ENCODE assay signal across 8 cellular contexts in genomic region chr1:39672551-39672947, GRCh38. TPM values are rescaled to one million over a fixed set of nuclear protein-coding genes. Genes with fewer than 3 reads are reported as not detected.
A peak's percentile ranks its signal among the peaks of the same experiment; 100 is the strongest.
DNase-seq lines count a peak whose midpoint lies in the region; ATAC-seq, FAIRE-seq and TF ChIP-seq lines count a peak whose summit lies in the region.

No MANE protein-coding gene starts in this region.

- no peaks in the 10 kb centered on the region for H3K9me2 ChIP-seq in GM23338 (ENCODE audit: insufficient read depth)

- no peak overlapping the region; the same call in 1 of the 2 replicates for H2AFZ ChIP-seq in GM23338

- no peak overlapping the region for H3K27ac Mint-ChIP-seq in GM23338
- H3K27ac Mint-ChIP-seq in activated T-cell treated with anti-CD3 and anti-CD28 coated beads, Interleukin-2, amount 50 U/mL, for 24 hours: no peak overlapping the region
- H3K27ac Mint-ChIP-seq in stimulated activated effector memory CD8-positive, alpha-beta T cell treated with anti-CD3 and anti-CD28 coated beads, Interleukin-12 subunit alpha, Interleukin-12 subunit beta, amount 100 ng/mL, for 72 hours: no peak overlapping the region

- peaks cover 96% of the 10 kb centered on the region for H3K27me3 Mint-ChIP-seq in GM23338 (ENCODE audit: insufficient read depth, low read depth, poor library complexity)
- peaks cover 53% of the 10 kb centered on the region for H3K27me3 Mint-ChIP-seq in activated T-cell treated with anti-CD3 and anti-CD28 coated beads, Interleukin-2, amount 50 U/mL, for 24 hours

- H3K4me2 ChIP-seq in GM23338: peak overlapping the region; percentile 97

- peaks cover 9% of the 10 kb centered on the region for H3K4me1 Mint-ChIP-seq in GM23338
- H3K4me1 Mint-ChIP-seq in activated T-cell treated with anti-CD3 and anti-CD28 coated beads, Interleukin-2, amount 50 U/mL, for 24 hours (ENCODE audit: low read depth): peaks cover 9% of the 10 kb centered on the region
- H3K4me1 Mint-ChIP-seq in stimulated activated effector memory CD8-positive, alpha-beta T cell treated with anti-CD3 and anti-CD28 coated beads, Interleukin-12 subunit alpha, Interleukin-12 subunit beta, amount 100 ng/mL, for 72 hours: peaks cover 15% of the 10 kb centered on the region

- no peaks in the 10 kb centered on the region for H3F3A ChIP-seq in GM23338 (replicated peaks; ENCODE audit: low read depth)

- FAIRE-seq in H54 (lab: Jason Lieb, UNC): no peak

- peaks cover 13% of the 10 kb centered on the region; the same call in 1 of the 2 replicates for H4K20me1 ChIP-seq in GM23338 (replicated peaks; ENCODE audit: insufficient read depth)

- H3K27ac ChIP-seq in GM23338 (ENCODE audit: low read depth): no peak overlapping the region

- H3K4me1 ChIP-seq in GM23338 (ENCODE audit: insufficient read depth): peaks cover 5% of the 10 kb centered on the region; the same call in 1 of the 2 replicates

- no peak for TF ChIP-seq POLR2A in H54 (IDR thresholded peaks at IDR 0.05; ENCODE audit: low read depth, low read length)

- H3K27me3 ChIP-seq in GM23338 (ENCODE audit: insufficient read depth): peaks cover 98% of the 10 kb centered on the region

- H3K9me3 Mint-ChIP-seq in GM23338: no peaks in the 10 kb centered on the region
- no peaks in the 10 kb centered on the region for H3K9me3 Mint-ChIP-seq in activated T-cell treated with anti-CD3 and anti-CD28 coated beads, Interleukin-2, amount 50 U/mL, for 24 hours
- H3K9me3 Mint-ChIP-seq in stimulated activated effector memory CD8-positive, alpha-beta T cell treated with anti-CD3 and anti-CD28 coated beads, Interleukin-12 subunit alpha, Interleukin-12 subunit beta, amount 100 ng/mL, for 72 hours: no peaks in the 10 kb centered on the region

- TF ChIP-seq CTCF in GM23338 (conservative IDR thresholded peaks at IDR 0.05; ENCODE audit: low read depth in 2 of 2): peak; percentile 82

- H3K36me3 ChIP-seq in GM23338 (ENCODE audit: insufficient read depth): no peaks in the 10 kb centered on the region

- ATAC-seq in GM23338: peak; percentile 72
- no peak for ATAC-seq in stimulated activated effector memory CD8-positive, alpha-beta T cell treated with anti-CD3 and anti-CD28 coated beads, Interleukin-12 subunit alpha, Interleukin-12 subunit beta, amount 100 ng/mL, for 72 hours

- no peaks in the 10 kb centered on the region for H3K36me3 Mint-ChIP-seq in GM23338 (ENCODE audit: low read depth)
- H3K36me3 Mint-ChIP-seq in activated T-cell treated with anti-CD3 and anti-CD28 coated beads, Interleukin-2, amount 50 U/mL, for 24 hours (ENCODE audit: low read depth): no peaks in the 10 kb centered on the region
- H3K36me3 Mint-ChIP-seq in stimulated activated effector memory CD8-positive, alpha-beta T cell treated with anti-CD3 and anti-CD28 coated beads, Interleukin-12 subunit alpha, Interleukin-12 subunit beta, amount 100 ng/mL, for 72 hours: no peaks in the 10 kb centered on the region

- H3K79me2 ChIP-seq in GM23338 (replicated peaks; ENCODE audit: insufficient read depth): no peaks in the 10 kb centered on the region

- DNase-seq in 8988T (peak; percentile 60), GM23338 (ENCODE audit: low spot score) (peak; percentile 64), glomerular visceral epithelial cell (ENCODE audit: extremely low spot score) (peak; percentile 24), H54 (ENCODE audit: insufficient read length, low spot score) (no peak), NCI-H1048 (lab: John Stamatoyannopoulos, UW) (no peak), AG08395 (ENCODE audit: low spot score) (no peak)
- peak; percentile 63 for DNase-seq in activated T-cell treated with anti-CD3 and anti-CD28 coated beads, Interleukin-2, amount 50 U/mL, for 24 hours
- DNase-seq in stimulated activated effector memory CD8-positive, alpha-beta T cell treated with anti-CD3 and anti-CD28 coated beads, Interleukin-12 subunit alpha, Interleukin-12 subunit beta, amount 100 ng/mL, for 72 hours (ENCODE audit: low spot score in 2 of 2): no peak

- peak overlapping the region; percentile 71 for H3K4me3 Mint-ChIP-seq in GM23338
- peak overlapping the region; percentile 61 for H3K4me3 Mint-ChIP-seq in activated T-cell treated with anti-CD3 and anti-CD28 coated beads, Interleukin-2, amount 50 U/mL, for 24 hours
- peak overlapping the region; percentile 42 for H3K4me3 Mint-ChIP-seq in stimulated activated effector memory CD8-positive, alpha-beta T cell treated with anti-CD3 and anti-CD28 coated beads, Interleukin-12 subunit alpha, Interleukin-12 subunit beta, amount 100 ng/mL, for 72 hours

- H3K4me3 ChIP-seq in GM23338: peak overlapping the region; percentile 67

TF ChIP-seq in GM23338, 12 proteins besides CTCF, POLR2A, EP300 and RAD21:
- no peak for TF ChIP-seq ZNF462 (CRISPR knock-in tag; IDR thresholded peaks at IDR 0.05)
- no peak for TF ChIP-seq ETS1 (IDR thresholded peaks at IDR 0.05)
- TF ChIP-seq JUNB (IDR thresholded peaks at IDR 0.05; ENCODE audit: unreplicated experiment): no peak
- no peak for TF ChIP-seq CREB1 (CRISPR knock-in tag; IDR thresholded peaks at IDR 0.05; ENCODE audit: low read depth)
- no peak for TF ChIP-seq ZNF331 (CRISPR knock-in tag; IDR thresholded peaks at IDR 0.05; ENCODE audit: low read depth)
- TF ChIP-seq EZH2 (IDR thresholded peaks at IDR 0.05; ENCODE audit: low read depth, unreplicated experiment): no peak

RNA-seq across cellular contexts. Expression of gene NT5C1A, which starts 0.6 kb away (rescaled TPM):
- not detected in 2 replicates for total RNA-seq in GM23338 (2014; rRNA removed; shearing (Covaris generic))
- polyA plus RNA-seq in GM23338 (2016; fragmentation: Nextera tagmentation; extraction: Ambion mirVana): not detected in 2 replicates

RNA-seq across cellular contexts. Expression of gene HPCAL4, which starts 18.7 kb away (rescaled TPM):
- total RNA-seq in GM23338 (2014; rRNA removed; shearing (Covaris generic)): 1.1 and 1.2 TPM in 2 replicates
- polyA plus RNA-seq in GM23338 (2016; fragmentation: Nextera tagmentation; extraction: Ambion mirVana): 0.08 and 0.12 TPM in 2 replicates

RNA-seq across cellular contexts. Expression of gene HEYL, which starts 33.1 kb away (rescaled TPM):
- 4.1 and 4.5 TPM in 2 replicates for total RNA-seq in GM23338 (2014; rRNA removed; shearing (Covaris generic))
- polyA plus RNA-seq in GM23338 (2016; fragmentation: Nextera tagmentation; extraction: Ambion mirVana): 1.6 and 1.8 TPM in 2 replicates

Comparison
In these comparisons a context has a peak if more than half of its experiments do, and no peak if none do; other contexts are left out.
1. DNase-seq: peak in 8988T (single experiment), GM23338 (single experiment), activated T-cell treated with anti-CD3 and anti-CD28 coated beads, Interleukin-2, amount 50 U/mL, for 24 hours (single experiment) and glomerular visceral epithelial cell (single experiment); none in stimulated activated effector memory CD8-positive, alpha-beta T cell treated with anti-CD3 and anti-CD28 coated beads, Interleukin-12 subunit alpha, Interleukin-12 subunit beta, amount 100 ng/mL, for 72 hours (0 of 2), H54 (single experiment), NCI-H1048 (single experiment) and AG08395 (single experiment).
2. Peak in every context shown above with its lines, with median percentiles within 50 percentile points of each other: H3K4me3 Mint-ChIP-seq.